In the genomic region with DNA sequence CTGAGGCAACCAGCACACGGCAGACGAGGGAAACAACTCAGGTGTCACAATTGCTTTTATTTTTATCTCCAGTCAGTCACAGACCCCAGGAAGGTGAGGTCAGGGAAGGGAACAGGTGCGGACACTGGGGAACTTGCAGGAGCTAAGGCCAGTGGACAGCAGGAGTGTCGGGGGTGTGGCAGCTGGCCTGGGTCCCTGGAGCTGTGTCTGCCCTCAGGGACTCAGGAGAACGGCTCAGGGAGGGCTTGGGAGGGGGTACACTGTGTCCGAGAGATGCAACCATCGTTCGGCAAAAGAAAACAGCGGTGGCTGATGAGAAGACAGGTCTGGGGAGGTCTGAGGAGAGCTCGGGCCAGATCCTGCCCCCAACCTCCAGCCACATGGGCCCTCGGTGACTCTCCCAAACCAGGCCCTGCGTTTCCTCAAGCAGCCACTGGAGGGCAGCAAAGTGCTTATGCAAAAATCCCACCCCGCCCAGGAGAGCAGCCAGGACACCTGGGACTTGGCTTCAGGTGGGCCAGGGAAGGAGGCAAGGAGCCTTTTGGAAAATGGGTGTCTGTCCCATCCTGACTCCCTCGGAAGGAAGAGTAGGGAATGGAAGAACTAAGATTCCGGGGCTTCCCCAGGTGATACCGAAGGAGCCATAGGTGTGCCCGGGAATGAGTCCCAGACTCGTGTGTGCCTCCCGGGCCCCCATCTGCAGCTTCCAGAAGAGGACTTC, we compare ENCODE assay signal across 8 cellular contexts. TPM values are rescaled to one million over a fixed set of nuclear protein-coding genes. Genes with fewer than 3 reads are reported as not detected.
DNase-seq lines count a peak whose midpoint lies in the region; ATAC-seq and TF ChIP-seq lines count a peak whose summit lies in the region.

No MANE protein-coding gene starts in this region.

- H3K4me3 ChIP-seq in dorsolateral prefrontal cortex = no peak overlapping the region

- peak overlapping the region in 46 of 59 donors; percentile 13 to 95 (median 84) for H3K27ac ChIP-seq in dorsolateral prefrontal cortex

- no peak for ATAC-seq in HG03457 (IDR thresholded peaks at IDR 0.05; ENCODE audit: unreplicated experiment)

- peak; percentile 97 for TF ChIP-seq CTCF in GM13976 (IDR thresholded peaks at IDR 0.05; ENCODE audit: borderline replicate concordance, control extremely low read depth, extremely low read depth, insufficient read depth, missing control alignments)
- TF ChIP-seq CTCF in dorsolateral prefrontal cortex (IDR thresholded peaks at IDR 0.05 in 54 of 56, conservative IDR thresholded peaks at IDR 0.05 in 2 of 56; ENCODE audit: low read depth in 1 of 56, partially characterized antibody in 56 of 56) = peak; percentile 80 to 99 (median 97)

- intact Hi-C loops in dorsolateral prefrontal cortex (cut with DNase I) = loop anchor here (1.0 to 10.0 kb wide), 7 partner anchors 35 to 308 kb away; partner anchors contain the start of genes AQP5 (in 1 of the 2), ASIC1 (in 1 of the 2) and FAIM2 (in 1 of the 2)

- no peaks in the 10 kb centered on the region for H3K27me3 ChIP-seq in dorsolateral prefrontal cortex

- DNase-seq in ACHN = peak; percentile 73
- peak; percentile 95 for DNase-seq in GM13976 (ENCODE audit: low spot score)
- peak; percentile 70 for DNase-seq in NCI-H2227 (lab: John Stamatoyannopoulos, UW; ENCODE audit: unreplicated experiment)
- DNase-seq in activated CD4-positive, alpha-beta T cell treated with anti-CD3 and anti-CD28 coated beads, Interleukin-2, amount 50 U/mL, for 48 hours = peak; percentile 81 to 85
- DNase-seq in dorsolateral prefrontal cortex = peak; percentile 65 to 84 (median 74)
- peak; percentile 59 to 69 for DNase-seq in lung microvascular endothelial cell (ENCODE audit: low read depth in 2 of 2)
- peak; percentile 38 to 43 for DNase-seq in stimulated activated CD8-positive, alpha-beta memory T cell treated with anti-CD3 and anti-CD28 coated beads, Interleukin-15, amount 100 ng/mL, for 4 hours (ENCODE audit: low read depth in 2 of 2)

- in situ Hi-C loops in ACHN (cut with HindIII; ENCODE audit: low pct_ligation_motif_present, low pct_unique_long_range_greater_than_20kb, low sequenced_read_pairs) (loop anchor here (25.0 kb wide), 1 partner anchor 195 kb away; the partner anchor contains the start of gene ASIC1), GM13976 (cut with MboI; ENCODE audit: low sequenced_read_pairs, unreplicated experiment) (no loop called here)

RNA-seq across cellular contexts. Expression of gene BCDIN3D, which starts 24.1 kb away (rescaled TPM):
- total RNA-seq in dorsolateral prefrontal cortex (1 to 10 TPM; 2.4 to 8.0 (median 4.3) TPM), lung microvascular endothelial cell (2.0 TPM in 2 replicates)

RNA-seq across cellular contexts. Expression of gene FAIM2, which starts 36.7 kb away (rescaled TPM):
- 1,000 to 10,000 TPM in 2 of 120 experiments, 100 to 1,000 TPM in 118; 390 to 1,056 (median 722) TPM for total RNA-seq in dorsolateral prefrontal cortex
- total RNA-seq in lung microvascular endothelial cell = not detected in 2 replicates

RNA-seq across cellular contexts. Expression of gene NCKAP5L, which starts 38.8 kb away (rescaled TPM):
- 10 to 100 TPM; 17.3 to 37.7 (median 25.5) TPM for total RNA-seq in dorsolateral prefrontal cortex
- 6.1 and 6.9 TPM in 2 replicates for total RNA-seq in lung microvascular endothelial cell

Comparison
In these comparisons a context has a peak if more than half of its experiments do, and no peak if none do; other contexts are left out.
1. DNase-seq: peak in every context shown above with its lines; median percentile 95 in GM13976; 83 in activated CD4-positive, alpha-beta T cell treated with anti-CD3 and anti-CD28 coated beads, Interleukin-2, amount 50 U/mL, for 48 hours; 74 in dorsolateral prefrontal cortex; 73 in ACHN; 70 in NCI-H2227; 64 in lung microvascular endothelial cell; 40 in stimulated activated CD8-positive, alpha-beta memory T cell treated with anti-CD3 and anti-CD28 coated beads, Interleukin-15, amount 100 ng/mL, for 4 hours.
2. RNA of gene FAIM2, which starts 36.7 kb away (total RNA-seq): 390 to 1,056 TPM in dorsolateral prefrontal cortex; not detected in lung microvascular endothelial cell; every median in the first group is over 100 times any median in the second.